Comparison of ENCODE assay signal across 32 cellular contexts in genomic region chr7:127330070-127330469, GRCh38.
"Had no signal": no experiment of that assay in that cellular context is flagged by ENCODE, and none has a peak within 500 bp of the region (broad histone marks: within the 10 kb centered on the region; RNA-seq: fewer than 3 reads in every experiment).

No MANE protein-coding gene starts in this region.

- H3K9me3 ChIP-seq: neutrophil, psoas muscle, suprapubic skin, testis, tibial artery, upper lobe of left lung, vagina had no signal

- H3K4me1 Mint-ChIP-seq: naive thymus-derived CD8-positive, alpha-beta T cell; nephron progenitor cell; neural crest cell; stimulated activated memory B cell treated with anti-CD40 and anti-IgM and Interleukin-4, amounts not matched to agents 10 μg/mL and 1 μg/mL and 100 μg/mL, for 72 hours; stimulated activated naive CD8-positive, alpha-beta T cell treated with anti-CD3 and anti-CD28 coated beads, Interleukin-15, amount 100 ng/mL, for 72 hours had no signal

- DNase-seq: naive thymus-derived CD8-positive, alpha-beta T cell; nephron progenitor cell; nucleus accumbens; posterior cingulate gyrus; psoas muscle; right cardiac atrium; spleen; stimulated activated CD4-positive, alpha-beta T cell treated with anti-CD3 and anti-CD28 coated beads, Interleukin-12 subunit alpha, Interleukin-12 subunit beta, amount 100 ng/mL, for 4 hours; stimulated activated CD4-positive, alpha-beta T cell treated with anti-CD3 and anti-CD28 coated beads, Interleukin-1b, Interleukin-23, amount 100 ng/mL, for 48 hours; stimulated activated CD4-positive, alpha-beta T cell treated with anti-CD3 and anti-CD28 coated beads, Interleukin-4, amount 100 ng/mL, for 1 hour; stimulated activated CD4-positive, alpha-beta T cell treated with anti-CD3 and anti-CD28 coated beads, Interleukin-4, amount 100 ng/mL, for 4 hours; stimulated activated CD8-positive, alpha-beta memory T cell treated with anti-CD3 and anti-CD28 coated beads, Interleukin-4, amount 100 ng/mL, for 48 hours; stimulated activated naive CD4-positive, alpha-beta T cell; stimulated activated naive CD8-positive, alpha-beta T cell treated with anti-CD3 and anti-CD28 coated beads, Interleukin-15, amount 100 ng/mL, for 72 hours; stimulated activated naive CD8-positive, alpha-beta T cell treated with anti-CD3 and anti-CD28 coated beads, Interleukin-15, Interleukin-2, amounts not matched to agents 100 U/mL and 50 U/mL, for 24 hours; substantia nigra; testis; tibial artery; trophoblast cell; upper lobe of left lung had no signal

- H3K4me3 ChIP-seq: psoas muscle, skin epidermis, smooth muscle cell, spleen, suprapubic skin, testis, tibial artery, upper lobe of left lung, vagina had no signal

- H3K36me3 ChIP-seq: neutrophil, spleen, suprapubic skin, tibial artery, upper lobe of left lung, vagina had no signal

- H3K4me1 ChIP-seq: parathyroid adenoma, psoas muscle, spleen, suprapubic skin, testis, tibial artery, upper lobe of left lung, vagina had no signal

- FAIRE-seq: urothelium cell line had no signal

- H3K36me3 Mint-ChIP-seq: natural killer cell treated with Interleukin-12 subunit alpha and Interleukin-12 subunit beta and Interleukin-15 and Interleukin-18, amount 100 ng/mL, for 72 hours; stimulated activated memory B cell treated with anti-CD40 and anti-IgM and Interleukin-4, amounts not matched to agents 10 μg/mL and 1 μg/mL and 100 μg/mL, for 72 hours had no signal

- H3K4me3 Mint-ChIP-seq: naive thymus-derived CD8-positive, alpha-beta T cell; natural killer cell treated with Interleukin-12 subunit alpha and Interleukin-12 subunit beta and Interleukin-15 and Interleukin-18, amount 100 ng/mL, for 72 hours; nephron progenitor cell; neural crest cell; stimulated activated memory B cell treated with anti-CD40 and anti-IgM and Interleukin-4, amounts not matched to agents 10 μg/mL and 1 μg/mL and 100 μg/mL, for 72 hours; stimulated activated naive CD8-positive, alpha-beta T cell treated with anti-CD3 and anti-CD28 coated beads, Interleukin-15, amount 100 ng/mL, for 72 hours had no signal

- H3K27ac ChIP-seq: neutrophil, parathyroid adenoma, psoas muscle, skin epidermis, spleen, suprapubic skin, testis, tibial artery, upper lobe of left lung, vagina had no signal

- H3K9ac ChIP-seq: parathyroid adenoma had no signal

- H3K9me3 Mint-ChIP-seq: naive thymus-derived CD8-positive, alpha-beta T cell; natural killer cell treated with Interleukin-12 subunit alpha and Interleukin-12 subunit beta and Interleukin-15 and Interleukin-18, amount 100 ng/mL, for 72 hours; nephron progenitor cell; neural crest cell; stimulated activated memory B cell treated with anti-CD40 and anti-IgM and Interleukin-4, amounts not matched to agents 10 μg/mL and 1 μg/mL and 100 μg/mL, for 72 hours; stimulated activated naive CD8-positive, alpha-beta T cell treated with anti-CD3 and anti-CD28 coated beads, Interleukin-15, amount 100 ng/mL, for 72 hours had no signal

- H3K27ac Mint-ChIP-seq: naive thymus-derived CD8-positive, alpha-beta T cell; natural killer cell treated with Interleukin-12 subunit alpha and Interleukin-12 subunit beta and Interleukin-15 and Interleukin-18, amount 100 ng/mL, for 72 hours; nephron progenitor cell; progenitor cell of endocrine pancreas; stimulated activated memory B cell treated with anti-CD40 and anti-IgM and Interleukin-4, amounts not matched to agents 10 μg/mL and 1 μg/mL and 100 μg/mL, for 72 hours; stimulated activated naive CD8-positive, alpha-beta T cell treated with anti-CD3 and anti-CD28 coated beads, Interleukin-15, amount 100 ng/mL, for 72 hours had no signal

- H2AFZ ChIP-seq: parathyroid adenoma had no signal

- H3K4me2 ChIP-seq: smooth muscle cell had no signal

- H3K27me3 ChIP-seq: testis, tibial artery, upper lobe of left lung, vagina had no signal

- H3K79me2 ChIP-seq: parathyroid adenoma had no signal

- ATAC-seq: naive thymus-derived CD8-positive, alpha-beta T cell; natural killer cell treated with Interleukin-12 subunit alpha and Interleukin-12 subunit beta and Interleukin-15 and Interleukin-18, amount 100 ng/mL, for 72 hours; psoas muscle; right cardiac atrium; sciatic nerve; stimulated activated memory B cell treated with anti-CD40 and anti-IgM and Interleukin-4, amounts not matched to agents 10 μg/mL and 1 μg/mL and 100 μg/mL, for 72 hours; stimulated activated naive CD8-positive, alpha-beta T cell treated with anti-CD3 and anti-CD28 coated beads, Interleukin-15, amount 100 ng/mL, for 72 hours; stimulated activated naive CD8-positive, alpha-beta T cell treated with anti-CD3 and anti-CD28 coated beads, Interleukin-15, Interleukin-2, amounts not matched to agents 100 U/mL and 50 U/mL, for 24 hours had no signal
